In genomic region chr16:78503501-78504110, GRCh38 we compare ENCODE assay signal across 9 cellular contexts.
A peak's percentile ranks its signal among the peaks of the same experiment; 100 is the strongest.
DNase-seq lines count a peak whose midpoint lies in the region; ATAC-seq and TF ChIP-seq lines count a peak whose summit lies in the region.
"Had no signal": no experiment of that assay in that cellular context is flagged by ENCODE, and none has a peak within 500 bp of the region (broad histone marks: within the 10 kb centered on the region; RNA-seq: fewer than 3 reads in every experiment).

No MANE protein-coding gene starts in this region.

- H3K9me3 ChIP-seq in DND-41 (ENCODE audit: insufficient read depth, low read length, severe bottlenecking): no peaks in the 10 kb centered on the region
- no peaks in the 10 kb centered on the region for H3K9me3 ChIP-seq in SJCRH30 (replicated peaks)

- DNase-seq in DND-41 (peak; percentile 53), HL-60 (ENCODE audit: low read depth in 1 of 2, low spot score in 1 of 2) (peak; percentile 41 to 45), SJCRH30 (peak; percentile 44 to 76), MCF 10A (ENCODE audit: unreplicated experiment) (peak; percentile 56), left colon (peak in 1 of 2 donors; percentile 21), GF-D8 (lab: John Stamatoyannopoulos, UW) (no peak)
- peak; percentile 38 for DNase-seq in stimulated activated naive CD8-positive, alpha-beta T cell treated with anti-CD3 and anti-CD28 coated beads, Interleukin-15, Interleukin-2, amounts not matched to agents 100 U/mL and 50 U/mL, for 24 hours

- H3K4me3 Mint-ChIP-seq in MCF 10A (ENCODE audit: unreplicated experiment): no peak overlapping the region
- H3K4me3 Mint-ChIP-seq: activated naive CD4-positive, alpha-beta T cell treated with anti-CD3 and anti-CD28 coated beads, Interleukin-2, amount 50 U/mL, for 24 hours had no signal

- H3K27ac ChIP-seq in DND-41 (ENCODE audit: low read length) (no peak overlapping the region), HL-60 (replicated peaks) (no peak overlapping the region), SJCRH30 (no peak overlapping the region)

- intact Hi-C loops in MCF 10A (cut with micrococcal nuclease) (loop anchor here (1.0 to 10.0 kb wide), 5 partner anchors 267 to 1961 kb away; no protein-coding TSS in a partner anchor), left colon (cut with DNase I, micrococcal nuclease) (loop anchor here in 1 of 2 donors (10.0 kb wide), 1 partner anchor 1091 kb away; no protein-coding TSS in a partner anchor)

- TF ChIP-seq CTCF in DND-41 (IDR thresholded peaks at IDR 0.05; ENCODE audit: borderline replicate concordance, extremely low read depth, low read length, poor library complexity, severe bottlenecking): peak; percentile 84
- peak; percentile 26 for TF ChIP-seq CTCF in HL-60 (IDR thresholded peaks at IDR 0.05; ENCODE audit: insufficient read depth, low read length)
- peak; percentile 89 for TF ChIP-seq CTCF in MCF 10A (IDR thresholded peaks at IDR 0.05; ENCODE audit: unreplicated experiment)

- no peaks in the 10 kb centered on the region for H3K9me3 Mint-ChIP-seq in MCF 10A (ENCODE audit: unreplicated experiment)
- H3K9me3 Mint-ChIP-seq: activated naive CD4-positive, alpha-beta T cell treated with anti-CD3 and anti-CD28 coated beads, Interleukin-2, amount 50 U/mL, for 24 hours had no signal

- no peaks in the 10 kb centered on the region for H3K27me3 Mint-ChIP-seq in MCF 10A (ENCODE audit: insufficient read depth, unreplicated experiment)
- H3K27me3 Mint-ChIP-seq: activated naive CD4-positive, alpha-beta T cell treated with anti-CD3 and anti-CD28 coated beads, Interleukin-2, amount 50 U/mL, for 24 hours had no signal

- no peak overlapping the region for H3K9ac ChIP-seq in DND-41 (ENCODE audit: low read depth, low read length)

- H3K27me3 ChIP-seq in DND-41 (ENCODE audit: insufficient read depth, low read length, poor library complexity) (no peaks in the 10 kb centered on the region), HL-60 (ENCODE audit: insufficient read depth, poor library complexity, severe bottlenecking) (no peaks in the 10 kb centered on the region), SJCRH30 (no peaks in the 10 kb centered on the region)

- H3K27ac Mint-ChIP-seq in MCF 10A (ENCODE audit: low read depth, unreplicated experiment): no peak overlapping the region
- H3K27ac Mint-ChIP-seq: activated naive CD4-positive, alpha-beta T cell treated with anti-CD3 and anti-CD28 coated beads, Interleukin-2, amount 50 U/mL, for 24 hours had no signal

- POLR2A ChIA-PET in MCF 10A (lab: Yijun Ruan, JAX): interaction anchor here (0.6 to 0.7 kb wide), 2 partner anchors 313 to 802 kb away, joined by 3 read pairs; no protein-coding TSS in a partner anchor

- H3K36me3 ChIP-seq in DND-41 (ENCODE audit: insufficient read depth, low read length) (no peaks in the 10 kb centered on the region), SJCRH30 (no peaks in the 10 kb centered on the region)

- BruUV-seq in MCF 10A (replicated peaks; lab: Mats Ljungman, UMichigan): no TSS peak

- H3K4me2 ChIP-seq in DND-41 (ENCODE audit: insufficient read depth, low read length): no peak overlapping the region

- no peaks in the 10 kb centered on the region for H3K36me3 Mint-ChIP-seq in MCF 10A (ENCODE audit: insufficient read depth, unreplicated experiment)
- H3K36me3 Mint-ChIP-seq: activated naive CD4-positive, alpha-beta T cell treated with anti-CD3 and anti-CD28 coated beads, Interleukin-2, amount 50 U/mL, for 24 hours had no signal

- H3K4me3 ChIP-seq in DND-41 (ENCODE audit: low read depth in 1 of 2, low read length in 2 of 2) (no peak overlapping the region), HL-60 (replicated peaks; ENCODE audit: insufficient read depth, low read length) (no peak overlapping the region), SJCRH30 (no peak overlapping the region)

- CTCF ChIA-PET in MCF 10A (lab: Yijun Ruan, JAX): interaction anchor here (0.5 to 1.3 kb wide), 21 partner anchors 11 to 1952 kb away, joined by 3 to 6 read pairs (median 3); no protein-coding TSS in a partner anchor

- peak; percentile 64; the same call in 1 of the 3 replicates for ATAC-seq in DND-41 (ENCODE audit: insufficient read depth, low read depth)
- peak; percentile 51 for ATAC-seq in left colon
- no peak for ATAC-seq in stimulated activated naive CD8-positive, alpha-beta T cell treated with anti-CD3 and anti-CD28 coated beads, Interleukin-15, Interleukin-2, amounts not matched to agents 100 U/mL and 50 U/mL, for 24 hours
- no peak for ATAC-seq in GM18907 (IDR thresholded peaks at IDR 0.05; ENCODE audit: unreplicated experiment)

- H4K20me1 ChIP-seq in DND-41 (ENCODE audit: insufficient read depth, low read length): no peaks in the 10 kb centered on the region

- no peaks in the 10 kb centered on the region for H3K4me1 ChIP-seq in DND-41 (ENCODE audit: insufficient read depth, low read length)
- H3K4me1 ChIP-seq in SJCRH30: peaks cover 27% of the 10 kb centered on the region

- no peaks in the 10 kb centered on the region for H3K79me2 ChIP-seq in DND-41 (ENCODE audit: insufficient read depth, low read length)

- no peak overlapping the region for H2AFZ ChIP-seq in DND-41 (ENCODE audit: low read depth, low read length)

- peaks cover 7% of the 10 kb centered on the region for H3K4me1 Mint-ChIP-seq in MCF 10A (ENCODE audit: insufficient read depth, unreplicated experiment)
- H3K4me1 Mint-ChIP-seq: activated naive CD4-positive, alpha-beta T cell treated with anti-CD3 and anti-CD28 coated beads, Interleukin-2, amount 50 U/mL, for 24 hours had no signal

Comparison
In these comparisons a context has a peak if more than half of its experiments do, and no peak if none do; other contexts are left out.
1. ATAC-seq: peak in DND-41 (single experiment) and left colon (single experiment); none in stimulated activated naive CD8-positive, alpha-beta T cell treated with anti-CD3 and anti-CD28 coated beads, Interleukin-15, Interleukin-2, amounts not matched to agents 100 U/mL and 50 U/mL, for 24 hours (single experiment) and GM18907 (single experiment).
2. CTCF ChIP-seq: peak in every context shown above with its lines; median percentile 89 in MCF 10A; 84 in DND-41; 26 in HL-60.